13 cellular contexts compared by ENCODE assay signal in the genomic region with DNA sequence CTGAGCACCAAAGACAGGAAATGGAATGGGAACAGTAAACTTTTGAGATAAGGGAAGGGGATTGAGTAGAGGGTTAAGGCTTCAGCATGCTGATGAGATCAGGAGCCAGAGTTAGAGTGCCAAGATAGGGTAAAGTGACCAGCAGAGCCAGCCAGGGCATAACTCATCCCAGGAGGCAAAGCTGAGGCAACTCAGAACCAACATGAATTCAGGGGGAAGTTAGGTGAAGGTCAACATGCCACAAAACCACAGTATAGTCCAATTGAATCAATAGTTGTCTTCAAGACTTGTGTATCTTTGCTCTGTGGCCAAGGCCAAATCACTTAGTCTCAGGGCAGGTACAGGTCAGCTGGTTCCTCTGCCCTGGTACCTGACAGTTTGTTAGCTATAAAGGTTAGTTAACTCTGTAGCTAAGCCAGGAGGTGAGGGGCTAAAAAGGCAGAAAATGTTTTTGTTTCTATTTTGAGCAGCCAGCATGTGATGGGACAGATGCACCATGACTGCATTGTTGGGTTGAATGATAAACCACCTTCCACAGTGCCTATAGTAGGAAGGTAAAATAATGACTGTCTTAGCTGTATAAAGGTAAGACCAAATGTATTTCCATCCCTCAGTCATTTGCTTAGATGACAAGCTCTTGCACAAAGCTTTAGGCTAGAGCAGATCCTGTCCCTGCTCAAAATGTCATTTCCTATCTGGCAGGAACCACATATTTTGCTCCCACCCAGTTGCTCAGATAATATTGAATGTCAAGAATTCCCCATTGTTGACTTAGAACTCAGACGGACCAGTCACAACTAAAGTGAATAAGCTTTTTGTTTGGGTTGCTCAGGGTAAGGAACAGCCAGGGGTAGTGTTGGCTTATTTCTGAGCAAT. TPM values are rescaled to one million over a fixed set of nuclear protein-coding genes. Genes with fewer than 3 reads are reported as not detected.
DNase-seq lines count a peak whose midpoint lies in the region; ATAC-seq, FAIRE-seq and TF ChIP-seq lines count a peak whose summit lies in the region.
"Had no signal": no experiment of that assay in that cellular context is flagged by ENCODE, and none has a peak within 500 bp of the region (broad histone marks: within the 10 kb centered on the region; RNA-seq: fewer than 3 reads in every experiment).

No MANE protein-coding gene starts in this region.

- peak; percentile 56 for ATAC-seq in PC-3
- ATAC-seq in heart left ventricle, result peak in 3 of 4 donors; percentile 64 to 79 (median 78)
- ATAC-seq in stimulated activated effector memory CD8-positive, alpha-beta T cell treated with anti-CD3 and anti-CD28 coated beads, Interleukin-12 subunit alpha, Interleukin-12 subunit beta, amount 100 ng/mL, for 72 hours, result no peak
- ATAC-seq: gastrocnemius medialis had no signal

- no peak for TF ChIP-seq POLR2A in heart left ventricle (IDR thresholded peaks at IDR 0.05)

- peak; percentile 50 for DNase-seq in PC-3
- peak; percentile 38 for DNase-seq in astrocyte (ENCODE audit: low read depth)
- DNase-seq in heart left ventricle, result no peak
- DNase-seq in stimulated activated effector memory CD8-positive, alpha-beta T cell treated with anti-CD3 and anti-CD28 coated beads, Interleukin-12 subunit alpha, Interleukin-12 subunit beta, amount 100 ng/mL, for 72 hours (ENCODE audit: low spot score in 2 of 2), result no peak
- DNase-seq in NCI-H1436 (lab: John Stamatoyannopoulos, UW), result no peak
- DNase-seq in NCI-H774 (lab: John Stamatoyannopoulos, UW), result no peak
- DNase-seq in RKO (ENCODE audit: low spot score), result no peak
- DNase-seq: gastrocnemius medialis; NCI-H1092; NCI-H69; SHP77; stimulated activated CD4-positive, alpha-beta T cell treated with anti-CD3 and anti-CD28 coated beads, Interleukin-4, amount 100 ng/mL, for 4 hours had no signal

- POLR2A ChIA-PET in PC-3 (lab: Charles Lee; ENCODE audit: unreplicated experiment), result no interaction called here

- CTCF ChIA-PET in PC-3 (lab: Charles Lee), result interaction anchor here (0.9 kb wide), 1 partner anchor 44 kb away, joined by 3 read pairs; no protein-coding TSS in a partner anchor

- 20 to 48% (median 37%) methylated on average over 1 of the region's 1 CpG for WGBS in heart left ventricle, 4 donors

- no peak overlapping the region for H3K27ac Mint-ChIP-seq in astrocyte (ENCODE audit: unreplicated experiment)
- peak overlapping the region; percentile 30 for H3K27ac Mint-ChIP-seq in stimulated activated effector memory CD8-positive, alpha-beta T cell treated with anti-CD3 and anti-CD28 coated beads, Interleukin-12 subunit alpha, Interleukin-12 subunit beta, amount 100 ng/mL, for 72 hours

- BruUV-seq in PC-3 (replicated peaks; lab: Mats Ljungman, UMichigan), result no TSS peak

- H3K36me3 ChIP-seq in PC-3 (ENCODE audit: low read depth, low read length), result peaks cover 35% of the 10 kb centered on the region; the same call in 1 of the 2 replicates
- H3K36me3 ChIP-seq in astrocyte (ENCODE audit: insufficient read depth, low read length), result peaks cover 10% of the 10 kb centered on the region
- peaks cover 0 to 47% (median 28%) of the 10 kb centered on the region in 9 donors for H3K36me3 ChIP-seq in heart left ventricle
- H3K36me3 ChIP-seq: prostate gland had no signal

- H3K4me3 ChIP-seq in PC-3 (ENCODE audit: low read length) (no peak overlapping the region), astrocyte (ENCODE audit: insufficient read depth, low read depth, low read length) (no peak overlapping the region), heart left ventricle (no peak overlapping the region)
- H3K4me3 ChIP-seq: gastrocnemius medialis, prostate gland had no signal

- H3K9me3 ChIP-seq in PC-3 (ENCODE audit: low read length), result no peaks in the 10 kb centered on the region
- H3K9me3 ChIP-seq in astrocyte (ENCODE audit: insufficient read depth, low read depth, low read length), result no peaks in the 10 kb centered on the region
- H3K9me3 ChIP-seq in heart left ventricle, result no peaks in the 10 kb centered on the region
- H3K9me3 ChIP-seq: gastrocnemius medialis, prostate gland had no signal

- H3K9ac ChIP-seq in PC-3 (ENCODE audit: low read length) (no peak overlapping the region), astrocyte (ENCODE audit: low read length) (no peak overlapping the region)

- peaks cover 2% of the 10 kb centered on the region for H3K9me3 Mint-ChIP-seq in astrocyte (ENCODE audit: unreplicated experiment)
- H3K9me3 Mint-ChIP-seq in stimulated activated effector memory CD8-positive, alpha-beta T cell treated with anti-CD3 and anti-CD28 coated beads, Interleukin-12 subunit alpha, Interleukin-12 subunit beta, amount 100 ng/mL, for 72 hours, result no peaks in the 10 kb centered on the region

- H3K4me1 Mint-ChIP-seq in astrocyte (ENCODE audit: low read depth, unreplicated experiment), result peaks cover 24% of the 10 kb centered on the region
- peaks cover 20% of the 10 kb centered on the region for H3K4me1 Mint-ChIP-seq in stimulated activated effector memory CD8-positive, alpha-beta T cell treated with anti-CD3 and anti-CD28 coated beads, Interleukin-12 subunit alpha, Interleukin-12 subunit beta, amount 100 ng/mL, for 72 hours

- H3K27ac ChIP-seq in PC-3 (ENCODE audit: low read length) (peak overlapping the region; percentile 18; the same call in 1 of the 2 replicates), astrocyte (ENCODE audit: low read depth, low read length) (no peak overlapping the region), heart left ventricle (peak overlapping the region in 9 of 12 donors; percentile 9 to 64 (median 36))
- H3K27ac ChIP-seq: gastrocnemius medialis, prostate gland had no signal

- no peaks in the 10 kb centered on the region for H3K27me3 Mint-ChIP-seq in astrocyte (ENCODE audit: low read depth, unreplicated experiment)

- H4K20me1 ChIP-seq in PC-3 (ENCODE audit: low read length) (0 out of 2 replicates have a peak, but pooled peaks cover 6% of the 10 kb centered on the region), astrocyte (ENCODE audit: insufficient read depth, low read length) (peaks cover 35% of the 10 kb centered on the region)

- H3K4me2 ChIP-seq in PC-3 (ENCODE audit: low read length), result no peak overlapping the region
- peak overlapping the region; percentile 51 for H3K4me2 ChIP-seq in astrocyte (ENCODE audit: low read length)

- intact Hi-C loops in PC-3 (cut with micrococcal nuclease), result loop anchor here (5.0 kb wide), 1 partner anchor 47 kb away; no protein-coding TSS in a partner anchor
- intact Hi-C loops in heart left ventricle (cut with DNase I), result loop anchor here in 3 of 10 donors (5.0 kb wide), 3 partner anchors 63 to 323 kb away; partner anchors contain the start of gene CMTR1 (in 1 of the 3)

- H3F3A ChIP-seq in PC-3 (ENCODE audit: low read length, unreplicated experiment), result no peaks in the 10 kb centered on the region

- H3K4me3 Mint-ChIP-seq in astrocyte (ENCODE audit: unreplicated experiment), result peak overlapping the region; percentile 43
- H3K4me3 Mint-ChIP-seq in stimulated activated effector memory CD8-positive, alpha-beta T cell treated with anti-CD3 and anti-CD28 coated beads, Interleukin-12 subunit alpha, Interleukin-12 subunit beta, amount 100 ng/mL, for 72 hours, result no peak overlapping the region

- TF ChIP-seq CTCF in PC-3 (conservative IDR thresholded peaks at IDR 0.05; ENCODE audit: low read depth, low read length) (no peak), astrocyte (IDR thresholded peaks at IDR 0.05; ENCODE audit: insufficient read depth, low read depth, low read length) (no peak), heart left ventricle (IDR thresholded peaks at IDR 0.05) (no peak)

- H3K9me2 ChIP-seq in PC-3 (replicated peaks; ENCODE audit: low read length), result no peaks in the 10 kb centered on the region

- H3K79me2 ChIP-seq in PC-3 (ENCODE audit: low read length), result no peaks in the 10 kb centered on the region
- no peaks in the 10 kb centered on the region for H3K79me2 ChIP-seq in astrocyte (ENCODE audit: insufficient read depth, low read length)

- H3K27me3 ChIP-seq in PC-3 (ENCODE audit: low read length), result no peaks in the 10 kb centered on the region
- H3K27me3 ChIP-seq in astrocyte (ENCODE audit: insufficient read depth, low read length), result no peaks in the 10 kb centered on the region
- no peaks in the 10 kb centered on the region for H3K27me3 ChIP-seq in heart left ventricle
- H3K27me3 ChIP-seq: gastrocnemius medialis had no signal

- peaks cover 18% of the 10 kb centered on the region for H3K36me3 Mint-ChIP-seq in astrocyte (ENCODE audit: low read depth, unreplicated experiment)
- peaks cover 69% of the 10 kb centered on the region for H3K36me3 Mint-ChIP-seq in stimulated activated effector memory CD8-positive, alpha-beta T cell treated with anti-CD3 and anti-CD28 coated beads, Interleukin-12 subunit alpha, Interleukin-12 subunit beta, amount 100 ng/mL, for 72 hours

- H2AFZ ChIP-seq in PC-3 (ENCODE audit: low read length) (no peak overlapping the region), astrocyte (ENCODE audit: low read depth, low read length) (no peak overlapping the region)

- no peak for FAIRE-seq in astrocyte (lab: Jason Lieb, UNC)

- H3K4me1 ChIP-seq in PC-3 (ENCODE audit: insufficient read depth, low read length) (peaks cover 31% of the 10 kb centered on the region), astrocyte (ENCODE audit: insufficient read depth, low read length) (peaks cover 14% of the 10 kb centered on the region), heart left ventricle (peaks cover 0 to 55% (median 28%) of the 10 kb centered on the region in 12 donors)
- H3K4me1 ChIP-seq: prostate gland had no signal

RNA-seq across cellular contexts. Expression of gene RNF8, which starts 15.8 kb away (rescaled TPM):
- total RNA-seq in PC-3 (2014; rRNA removed) (20.2 and 28.1 TPM in 2 replicates), astrocyte (22.4 and 25.1 TPM in 2 replicates), heart left ventricle (10 to 100 TPM; 10.3 to 20.6 (median 15.9) TPM)
- 10 to 100 TPM; 10.5 to 18.8 TPM for polyA plus RNA-seq in heart left ventricle

Comparison
In these comparisons a context has a peak if more than half of its experiments do, and no peak if none do; other contexts are left out.
1. DNase-seq: peak in PC-3 (single experiment) and astrocyte (single experiment); none in heart left ventricle (0 of 5), stimulated activated effector memory CD8-positive, alpha-beta T cell treated with anti-CD3 and anti-CD28 coated beads, Interleukin-12 subunit alpha, Interleukin-12 subunit beta, amount 100 ng/mL, for 72 hours (0 of 2), NCI-H1436 (single experiment), NCI-H774 (single experiment) and RKO (single experiment).